Comparison of ENCODE assay signal across 9 cellular contexts in the genomic region with DNA sequence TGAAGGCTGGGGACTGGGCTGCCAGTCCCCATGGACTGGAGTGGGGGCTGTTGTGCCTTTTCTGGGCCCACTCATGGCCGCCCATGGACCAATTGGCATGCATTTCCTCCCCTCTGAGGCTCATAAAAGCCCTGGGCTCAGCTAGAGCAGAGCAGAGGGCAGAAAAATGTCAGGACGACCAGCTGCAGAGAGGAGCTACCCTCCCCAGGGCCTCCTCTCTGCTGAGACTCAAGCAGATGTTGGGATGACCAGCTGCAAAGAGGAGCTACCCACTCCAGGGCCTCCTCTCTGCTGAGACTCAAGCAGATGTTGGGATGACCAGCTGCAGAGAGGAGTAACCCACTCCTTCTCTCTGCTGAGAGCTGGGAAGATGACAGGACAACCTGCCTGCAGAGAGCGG.
"Had no signal": no experiment of that assay in that cellular context is flagged by ENCODE, and none has a peak within 500 bp of the region (broad histone marks: within the 10 kb centered on the region; RNA-seq: fewer than 3 reads in every experiment).

No MANE protein-coding gene starts in this region.

- H3K27ac Mint-ChIP-seq: HFFc6, IgD-negative memory B cell had no signal

- DNase-seq: GM23248, GOT3, H7, HFFc6 had no signal

- H3K4me3 ChIP-seq: GM23248, HAP-1 had no signal

- H3K9ac ChIP-seq: GM23248 had no signal

- FAIRE-seq: HepG2 had no signal

- H3K4me3 Mint-ChIP-seq: HFFc6, IgD-negative memory B cell had no signal

- H3K4me1 ChIP-seq: HAP-1 had no signal

- H2AFZ ChIP-seq: GM23248 had no signal

- ATAC-seq: HCT116, HepG2 had no signal

- H3K4me1 Mint-ChIP-seq: IgD-negative memory B cell had no signal

- H3K36me3 ChIP-seq: HAP-1 had no signal

- H3K27ac ChIP-seq: GM23248, HL-60 had no signal
